ENCODE assay signal across 11 cellular contexts in the genomic region with DNA sequence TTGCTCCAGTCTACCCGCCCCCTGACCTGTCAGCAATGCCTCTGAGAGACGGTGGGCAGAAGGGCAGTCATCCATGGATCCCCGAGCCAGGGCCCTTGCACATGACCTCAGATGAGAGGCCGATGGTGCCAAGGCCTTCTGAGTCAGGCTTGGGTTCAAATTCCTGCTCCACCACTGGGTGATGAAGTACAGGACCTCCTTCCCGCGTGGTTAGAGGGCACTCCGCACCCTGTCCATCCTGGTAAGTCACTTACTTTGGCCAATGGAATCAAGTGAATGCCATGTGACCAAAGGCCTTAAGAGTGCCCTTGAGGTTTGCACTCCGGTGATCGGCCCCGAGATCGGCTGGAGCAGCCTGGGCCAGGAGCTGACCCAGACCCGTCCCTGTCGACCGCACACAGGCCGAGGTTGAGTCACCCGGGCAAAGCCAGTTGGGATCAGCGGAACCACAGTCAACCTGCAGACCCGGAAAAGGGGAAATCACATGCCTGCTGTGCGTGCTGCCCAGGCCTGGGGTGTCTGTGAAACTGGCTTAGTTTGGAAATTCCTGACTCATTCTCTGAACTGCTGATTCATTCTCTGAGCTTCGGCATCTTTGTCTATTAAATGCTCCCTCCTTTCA. TPM values are rescaled to one million over a fixed set of nuclear protein-coding genes. Genes with fewer than 3 reads are reported as not detected.
DNase-seq lines count a peak whose midpoint lies in the region; ATAC-seq lines count a peak whose summit lies in the region.
"Had no signal": no experiment of that assay in that cellular context is flagged by ENCODE, and none has a peak within 500 bp of the region (broad histone marks: within the 10 kb centered on the region; RNA-seq: fewer than 3 reads in every experiment).

No MANE protein-coding gene starts in this region.

- H3K27ac Mint-ChIP-seq in activated CD4-positive, alpha-beta T cell treated with anti-CD3 and anti-CD28 coated beads for 36 hours = no peak overlapping the region
- H3K27ac Mint-ChIP-seq: activated B cell treated with CpG ODN at 0.5 μM for 24 hours had no signal

- POLR2A ChIA-PET in activated CD4-positive, alpha-beta T cell treated with anti-CD3 and anti-CD28 coated beads for 36 hours (lab: Charles Lee) = no interaction called here

- CTCF ChIA-PET in activated CD4-positive, alpha-beta T cell treated with anti-CD3 and anti-CD28 coated beads for 36 hours (lab: Charles Lee) = no interaction called here

- H4K8ac ChIP-seq in neuronal stem cell (ENCODE audit: low read depth, low read length) = no peak overlapping the region

- no peaks in the 10 kb centered on the region for H3K79me1 ChIP-seq in neuronal stem cell (ENCODE audit: low read depth, low read length)

- H2AFZ ChIP-seq in neuronal stem cell (ENCODE audit: low read length) = no peak overlapping the region

- no peaks in the 10 kb centered on the region for H3K9me3 ChIP-seq in neuronal stem cell (replicated peaks in 1 of 2; ENCODE audit: control insufficient read depth in 2 of 2, insufficient read depth in 1 of 2, low read depth in 1 of 2, low read length in 2 of 2)
- H3K9me3 ChIP-seq: pancreas had no signal

- H3K27me3 Mint-ChIP-seq in activated CD4-positive, alpha-beta T cell treated with anti-CD3 and anti-CD28 coated beads for 36 hours = no peaks in the 10 kb centered on the region
- H3K27me3 Mint-ChIP-seq: activated B cell treated with CpG ODN at 0.5 μM for 24 hours had no signal

- H2BK15ac ChIP-seq in neuronal stem cell (ENCODE audit: low read length) = peak overlapping the region; percentile 14

- H3K4me1 ChIP-seq in neuronal stem cell (ENCODE audit: control insufficient read depth in 2 of 2, insufficient read depth in 1 of 2, low read depth in 1 of 2, low read length in 2 of 2) = peaks cover 0 to 11% of the 10 kb centered on the region in 2 donors
- H3K4me1 ChIP-seq: pancreas had no signal

- peak; percentile 97 for DNase-seq in EH (ENCODE audit: low read depth)
- DNase-seq in NCI-H226 = peak; percentile 6
- DNase-seq in dedifferentiated amniotic fluid mesenchymal stem cell (ENCODE audit: extremely low spot score) = peak; percentile 85
- no peak for DNase-seq in neuronal stem cell (ENCODE audit: low spot score)
- DNase-seq in NCI-H2107 treated with DMSO at 0.1 percent for 48 hours (lab: John Stamatoyannopoulos, UW; ENCODE audit: unreplicated experiment) = no peak
- no peak for DNase-seq in activated CD4-positive, alpha-beta T cell treated with anti-CD3 and anti-CD28 coated beads for 36 hours
- DNase-seq in stimulated activated CD4-positive, alpha-beta T cell treated with anti-CD3 and anti-CD28 coated beads, Interleukin-4, amount 100 ng/mL, for 1 hour = no peak
- DNase-seq: activated B cell treated with CpG ODN at 0.5 μM for 24 hours; pancreas; stimulated activated CD8-positive, alpha-beta memory T cell treated with anti-CD3 and anti-CD28 coated beads, Interleukin-4, amount 100 ng/mL, for 48 hours had no signal

- no peaks in the 10 kb centered on the region for H3K36me3 Mint-ChIP-seq in activated CD4-positive, alpha-beta T cell treated with anti-CD3 and anti-CD28 coated beads for 36 hours (ENCODE audit: low read depth)

- H2BK5ac ChIP-seq in neuronal stem cell (ENCODE audit: low read length) = peak overlapping the region; percentile 56

- H3K27me3 ChIP-seq in neuronal stem cell (ENCODE audit: control insufficient read depth in 3 of 3, insufficient read depth in 3 of 3, low read depth in 1 of 3, low read length in 3 of 3) = peaks cover 0 to 9% (median 0%) of the 10 kb centered on the region in 3 experiments
- H3K27me3 ChIP-seq: pancreas had no signal

- H3K27ac ChIP-seq in neuronal stem cell (replicated peaks; ENCODE audit: low read length) = no peak overlapping the region
- H3K27ac ChIP-seq: pancreas had no signal

- WGBS in neuronal stem cell (ENCODE audit: extremely low coverage in 2 of 2, insufficient read length in 2 of 2, insufficient replicate concordance in 1 of 2), 2 donors = no CpG with 5 or more reads among the region's 20 CpGs

- H2BK120ac ChIP-seq in neuronal stem cell (ENCODE audit: low read depth, low read length) = no peak overlapping the region

- no peak overlapping the region for H3K23ac ChIP-seq in neuronal stem cell (ENCODE audit: low read depth, low read length, poor library complexity)

- no peak overlapping the region for H2AK5ac ChIP-seq in neuronal stem cell (ENCODE audit: low read depth, low read length)

- peaks cover 3% of the 10 kb centered on the region for H3K9me3 Mint-ChIP-seq in activated CD4-positive, alpha-beta T cell treated with anti-CD3 and anti-CD28 coated beads for 36 hours (ENCODE audit: low read depth)

- no peaks in the 10 kb centered on the region for H3K36me3 ChIP-seq in neuronal stem cell (replicated peaks in 1 of 2; ENCODE audit: control insufficient read depth in 2 of 2, insufficient read depth in 2 of 2, low read length in 2 of 2)
- H3K36me3 ChIP-seq: pancreas had no signal

- H3K14ac ChIP-seq in neuronal stem cell (ENCODE audit: low read length) = no peak overlapping the region

- peak overlapping the region; percentile 35 for H3K18ac ChIP-seq in neuronal stem cell (ENCODE audit: low read length)

- no peak overlapping the region for H4K91ac ChIP-seq in neuronal stem cell (ENCODE audit: low read depth, low read length, poor library complexity)

- no peak overlapping the region for H3K4me2 ChIP-seq in neuronal stem cell (ENCODE audit: insufficient read depth, low read length, poor library complexity, severe bottlenecking)

- no peak for ATAC-seq in GM21367 (IDR thresholded peaks at IDR 0.05; ENCODE audit: unreplicated experiment)
- ATAC-seq in activated CD4-positive, alpha-beta T cell treated with anti-CD3 and anti-CD28 coated beads for 36 hours = no peak

- peak overlapping the region; percentile 8 for H2BK12ac ChIP-seq in neuronal stem cell (ENCODE audit: low read length)

- intact Hi-C loops in activated CD4-positive, alpha-beta T cell treated with anti-CD3 and anti-CD28 coated beads for 36 hours (cut with DNase I, micrococcal nuclease) = no loop called here

- H3K4me3 ChIP-seq in neuronal stem cell (ENCODE audit: low read length in 2 of 2) = no peak overlapping the region
- H3K4me3 ChIP-seq: pancreas had no signal

- no peak overlapping the region for H3K4ac ChIP-seq in neuronal stem cell (ENCODE audit: low read length)

- H3K4me3 Mint-ChIP-seq in activated CD4-positive, alpha-beta T cell treated with anti-CD3 and anti-CD28 coated beads for 36 hours = no peak overlapping the region
- H3K4me3 Mint-ChIP-seq: activated B cell treated with CpG ODN at 0.5 μM for 24 hours had no signal

- H3K9ac ChIP-seq in neuronal stem cell (ENCODE audit: low read depth, low read length, poor library complexity) = no peak overlapping the region

- H3K4me1 Mint-ChIP-seq in activated CD4-positive, alpha-beta T cell treated with anti-CD3 and anti-CD28 coated beads for 36 hours = peaks cover 2% of the 10 kb centered on the region
- H3K4me1 Mint-ChIP-seq: activated B cell treated with CpG ODN at 0.5 μM for 24 hours had no signal

RNA-seq across cellular contexts. Expression of a gene that starts 48.9 kb away (rescaled TPM):
- 19.8 TPM for polyA plus RNA-seq in neuronal stem cell (2013, experiment 1 of 2)
- polyA plus RNA-seq in neuronal stem cell (2013, experiment 2 of 2) = 20.4 TPM
- total RNA-seq in activated CD4-positive, alpha-beta T cell treated with anti-CD3 and anti-CD28 coated beads for 36 hours = 1 to 10 TPM; 7.4 to 8.0 TPM

Comparison
In these comparisons a context has a peak if more than half of its experiments do, and no peak if none do; other contexts are left out.
1. DNase-seq: peak in EH (single experiment), NCI-H226 (single experiment) and dedifferentiated amniotic fluid mesenchymal stem cell (single experiment); none in neuronal stem cell (single experiment), NCI-H2107 treated with DMSO at 0.1 percent for 48 hours (single experiment), activated CD4-positive, alpha-beta T cell treated with anti-CD3 and anti-CD28 coated beads for 36 hours (single experiment) and stimulated activated CD4-positive, alpha-beta T cell treated with anti-CD3 and anti-CD28 coated beads, Interleukin-4, amount 100 ng/mL, for 1 hour (single experiment).